ENCODE assay signal across 15 cellular contexts in the genomic region with DNA sequence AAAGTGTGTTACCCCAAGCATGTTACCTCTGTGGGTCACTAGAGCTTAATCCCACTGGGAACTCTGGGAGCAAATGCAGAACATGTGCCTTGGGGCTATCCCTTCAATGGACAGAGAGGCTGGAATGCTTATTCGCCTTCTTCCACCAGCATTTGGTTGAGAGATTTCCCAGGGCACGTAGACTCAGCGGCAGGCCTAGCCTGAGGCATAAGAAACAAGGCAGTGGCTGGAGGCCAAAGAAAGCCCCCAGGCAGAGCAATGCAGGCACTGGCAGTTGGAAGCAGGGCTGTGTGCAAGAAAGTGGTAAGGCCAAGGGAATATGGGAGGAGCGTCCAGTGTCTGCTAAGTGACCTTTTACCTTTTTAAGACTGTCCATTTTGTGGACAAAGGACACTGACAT.
A peak's percentile ranks its signal among the peaks of the same experiment; 100 is the strongest.
DNase-seq lines count a peak whose midpoint lies in the region; ATAC-seq and TF ChIP-seq lines count a peak whose summit lies in the region.
"Had no signal": no experiment of that assay in that cellular context is flagged by ENCODE, and none has a peak within 500 bp of the region (broad histone marks: within the 10 kb centered on the region; RNA-seq: fewer than 3 reads in every experiment).

No MANE protein-coding gene starts in this region.

- no peak overlapping the region for H2AFZ ChIP-seq in GM23338

- no peak overlapping the region for H3K4me3 Mint-ChIP-seq in GM23338
- H3K4me3 Mint-ChIP-seq: B cell; CD4-positive, alpha-beta memory T cell had no signal

- no peak overlapping the region for H3K4me2 ChIP-seq in GM23338

- peak; percentile 13 for DNase-seq in GM23338 (ENCODE audit: low spot score)
- DNase-seq in SJCRH30 = peak; percentile 12 to 34
- DNase-seq in islet precursor cell = peak; percentile 60
- DNase-seq in retina = peak; percentile 3
- no peak for DNase-seq in mesenteric fat pad (ENCODE audit: low spot score)
- DNase-seq in HK-2 (ENCODE audit: unreplicated experiment) = no peak
- DNase-seq in posterior cingulate gyrus = no peak
- DNase-seq: CD4-positive, alpha-beta memory T cell; DMS153; DMS79 treated with DMSO at 0.1 percent for 48 hours; EL; GDM1 had no signal

- peak; percentile 59 for ATAC-seq in GM23338
- ATAC-seq: HCT116 had no signal

- H3K9me3 Mint-ChIP-seq in GM23338 = no peaks in the 10 kb centered on the region

- H3K36me3 ChIP-seq in GM23338 (ENCODE audit: insufficient read depth) = no peaks in the 10 kb centered on the region
- H3K36me3 ChIP-seq in SJCRH30 = no peaks in the 10 kb centered on the region

- H3K9me2 ChIP-seq in GM23338 (ENCODE audit: insufficient read depth) = 0 out of 2 replicates have a peak, but pooled peaks cover 5% of the 10 kb centered on the region

- H4K20me1 ChIP-seq in GM23338 (replicated peaks; ENCODE audit: insufficient read depth) = no peaks in the 10 kb centered on the region

- no peaks in the 10 kb centered on the region for H3F3A ChIP-seq in GM23338 (replicated peaks; ENCODE audit: low read depth)

- H3K27ac ChIP-seq in GM23338 (ENCODE audit: low read depth) = no peak overlapping the region
- H3K27ac ChIP-seq in SJCRH30 = no peak overlapping the region
- H3K27ac ChIP-seq: C4-2B had no signal

- H3K9me3 ChIP-seq in SJCRH30 (replicated peaks) = no peaks in the 10 kb centered on the region; the same call in 1 of the 2 replicates

- no peaks in the 10 kb centered on the region for H3K27me3 Mint-ChIP-seq in GM23338 (ENCODE audit: insufficient read depth, low read depth, poor library complexity)
- H3K27me3 Mint-ChIP-seq: B cell; CD4-positive, alpha-beta memory T cell had no signal

- H3K4me3 ChIP-seq in GM23338 (no peak overlapping the region), SJCRH30 (no peak overlapping the region)

- no peak for TF ChIP-seq CTCF in GM23338 (conservative IDR thresholded peaks at IDR 0.05; ENCODE audit: low read depth in 2 of 2)

- intact Hi-C loops in posterior cingulate gyrus (cut with DNase I) = no loop called here

- peaks cover 5% of the 10 kb centered on the region; the same call in 2 of the 3 replicates for H3K4me1 Mint-ChIP-seq in GM23338
- H3K4me1 Mint-ChIP-seq: B cell; CD4-positive, alpha-beta memory T cell had no signal

- no peaks in the 10 kb centered on the region for H3K27me3 ChIP-seq in GM23338 (ENCODE audit: insufficient read depth)
- H3K27me3 ChIP-seq in SJCRH30 = no peaks in the 10 kb centered on the region

- no peaks in the 10 kb centered on the region for H3K79me2 ChIP-seq in GM23338 (replicated peaks; ENCODE audit: insufficient read depth)

- no peaks in the 10 kb centered on the region; the same call in 1 of the 2 replicates for H3K4me1 ChIP-seq in GM23338 (ENCODE audit: insufficient read depth)
- H3K4me1 ChIP-seq in SJCRH30 = no peaks in the 10 kb centered on the region

- H3K27ac Mint-ChIP-seq in GM23338 = peak overlapping the region; percentile 91
- H3K27ac Mint-ChIP-seq: B cell; CD4-positive, alpha-beta memory T cell had no signal

- peaks cover 3% of the 10 kb centered on the region; the same call in 2 of the 3 replicates for H3K36me3 Mint-ChIP-seq in GM23338 (ENCODE audit: low read depth)
- H3K36me3 Mint-ChIP-seq: CD4-positive, alpha-beta memory T cell had no signal

TF ChIP-seq in GM23338, 12 proteins besides CTCF, POLR2A, EP300 and RAD21 (continues in another document):
- TF ChIP-seq EZH2phosphoT487 (IDR thresholded peaks at IDR 0.05; ENCODE audit: unreplicated experiment) = no peak
- TF ChIP-seq ZNF114 (CRISPR knock-in tag; IDR thresholded peaks at IDR 0.05) = no peak
- no peak for TF ChIP-seq NANOG (IDR thresholded peaks at IDR 0.05; ENCODE audit: borderline replicate concordance)
- TF ChIP-seq STAT1 (IDR thresholded peaks at IDR 0.05; ENCODE audit: unreplicated experiment) = no peak
- TF ChIP-seq JUNB (IDR thresholded peaks at IDR 0.05; ENCODE audit: unreplicated experiment) = no peak
- TF ChIP-seq ZNF331 (CRISPR knock-in tag; IDR thresholded peaks at IDR 0.05; ENCODE audit: low read depth) = no peak
- TF ChIP-seq, protein P1, sequence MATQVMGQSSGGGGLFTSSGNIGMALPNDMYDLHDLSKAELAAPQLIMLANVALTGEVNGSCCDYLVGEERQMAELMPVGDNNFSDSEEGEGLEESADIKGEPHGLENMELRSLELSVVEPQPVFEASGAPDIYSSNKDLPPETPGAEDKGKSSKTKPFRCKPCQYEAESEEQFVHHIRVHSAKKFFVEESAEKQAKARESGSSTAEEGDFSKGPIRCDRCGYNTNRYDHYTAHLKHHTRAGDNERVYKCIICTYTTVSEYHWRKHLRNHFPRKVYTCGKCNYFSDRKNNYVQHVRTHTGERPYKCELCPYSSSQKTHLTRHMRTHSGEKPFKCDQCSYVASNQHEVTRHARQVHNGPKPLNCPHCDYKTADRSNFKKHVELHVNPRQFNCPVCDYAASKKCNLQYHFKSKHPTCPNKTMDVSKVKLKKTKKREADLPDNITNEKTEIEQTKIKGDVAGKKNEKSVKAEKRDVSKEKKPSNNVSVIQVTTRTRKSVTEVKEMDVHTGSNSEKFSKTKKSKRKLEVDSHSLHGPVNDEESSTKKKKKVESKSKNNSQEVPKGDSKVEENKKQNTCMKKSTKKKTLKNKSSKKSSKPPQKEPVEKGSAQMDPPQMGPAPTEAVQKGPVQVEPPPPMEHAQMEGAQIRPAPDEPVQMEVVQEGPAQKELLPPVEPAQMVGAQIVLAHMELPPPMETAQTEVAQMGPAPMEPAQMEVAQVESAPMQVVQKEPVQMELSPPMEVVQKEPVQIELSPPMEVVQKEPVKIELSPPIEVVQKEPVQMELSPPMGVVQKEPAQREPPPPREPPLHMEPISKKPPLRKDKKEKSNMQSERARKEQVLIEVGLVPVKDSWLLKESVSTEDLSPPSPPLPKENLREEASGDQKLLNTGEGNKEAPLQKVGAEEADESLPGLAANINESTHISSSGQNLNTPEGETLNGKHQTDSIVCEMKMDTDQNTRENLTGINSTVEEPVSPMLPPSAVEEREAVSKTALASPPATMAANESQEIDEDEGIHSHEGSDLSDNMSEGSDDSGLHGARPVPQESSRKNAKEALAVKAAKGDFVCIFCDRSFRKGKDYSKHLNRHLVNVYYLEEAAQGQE (IDR thresholded peaks at IDR 0.05; ENCODE audit: unreplicated experiment) = no peak
- TF ChIP-seq ZNF462 (CRISPR knock-in tag; IDR thresholded peaks at IDR 0.05) = no peak
- no peak for TF ChIP-seq CREB1 (CRISPR knock-in tag; IDR thresholded peaks at IDR 0.05; ENCODE audit: low read depth)
- no peak for TF ChIP-seq POLR2AphosphoS5 (IDR thresholded peaks at IDR 0.05; ENCODE audit: low read depth)
- TF ChIP-seq EZH2 (IDR thresholded peaks at IDR 0.05; ENCODE audit: low read depth, unreplicated experiment) = no peak

Comparison
In these comparisons a context has a peak if more than half of its experiments do, and no peak if none do; other contexts are left out.
1. DNase-seq: peak in GM23338 (single experiment), SJCRH30 (2 of 2), islet precursor cell (single experiment) and retina (single experiment); none in mesenteric fat pad (single experiment), HK-2 (single experiment) and posterior cingulate gyrus (0 of 10).